ENCODE assay signal across 10 cellular contexts in genomic region chr17:69275751-69276150, GRCh38. TPM values are rescaled to one million over a fixed set of nuclear protein-coding genes. Genes with fewer than 3 reads are reported as not detected.
"Had no signal": no experiment of that assay in that cellular context is flagged by ENCODE, and none has a peak within 500 bp of the region (broad histone marks: within the 10 kb centered on the region; RNA-seq: fewer than 3 reads in every experiment).

No MANE protein-coding gene starts in this region.

- ATAC-seq: GM23338, HCT116 had no signal

- H3K36me3 ChIP-seq: HAP-1 had no signal

- H3K9me3 ChIP-seq: HAP-1 had no signal

- H3K9ac ChIP-seq: GM23248 had no signal

- H3K4me3 ChIP-seq: GM23248, GM23338, HAP-1 had no signal

- DNase-seq: GM23248, GOT3, H7, H9, HCEC 1CT, HFFc6 had no signal

- H3K27ac ChIP-seq: GM23248 had no signal

- H3K4me2 ChIP-seq: GM23338 had no signal

- H3K4me1 ChIP-seq: HAP-1 had no signal

- H2AFZ ChIP-seq: GM23248, GM23338 had no signal

- H3K4me1 Mint-ChIP-seq: GM23338, H9 had no signal

- H3K27ac Mint-ChIP-seq: GM23338, H9, HFFc6 had no signal

- H3K4me3 Mint-ChIP-seq: GM23338, H9, HFFc6 had no signal

- H3K9me3 Mint-ChIP-seq: GM23338, HFFc6 had no signal

RNA-seq across cellular contexts. Expression of gene ABCA10, which starts 47.1 kb away (rescaled TPM):
- total RNA-seq: GM23338, H1, H7, H9 had no signal
- polyA plus RNA-seq: GM23338, H1 had no signal
